34 cellular contexts compared by ENCODE assay signal in genomic region chr14:37652042-37652441, GRCh38. TPM values are rescaled to one million over a fixed set of nuclear protein-coding genes. Genes with fewer than 3 reads are reported as not detected.
"Had no signal": no experiment of that assay in that cellular context is flagged by ENCODE, and none has a peak within 500 bp of the region (broad histone marks: within the 10 kb centered on the region; RNA-seq: fewer than 3 reads in every experiment).

No MANE protein-coding gene starts in this region.

- H3K27me3 ChIP-seq: ascending aorta, breast epithelium, cardiac muscle cell, colonic mucosa, gastrocnemius medialis had no signal

- H3K4me1 ChIP-seq: ascending aorta, breast epithelium, colonic mucosa, foreskin keratinocyte, gastrocnemius medialis, heart left ventricle had no signal

- H3K36me3 ChIP-seq: ascending aorta, breast epithelium, cardiac muscle cell, colonic mucosa, gastrocnemius medialis, heart left ventricle had no signal

- H3K36me3 Mint-ChIP-seq: activated naive CD4-positive, alpha-beta T cell treated with anti-CD3 and anti-CD28 coated beads, Interleukin-2, amount 10 ng/mL, durations not matched to agents 7 days and 5 days; activated naive CD4-positive, alpha-beta T cell treated with anti-CD3 and anti-CD28 coated beads, Interleukin-2, amount 50 U/mL, for 72 hours; activated naive CD8-positive, alpha-beta T cell treated with anti-CD3 and anti-CD28 coated beads, Interleukin-2, amount 10 ng/mL, durations not matched to agents 7 days and 5 days; brain; WTC11 had no signal

- H3K4me1 Mint-ChIP-seq: activated CD4-positive, alpha-beta memory T cell treated with anti-CD3 and anti-CD28 coated beads, Interleukin-2, amount 10 ng/mL, durations not matched to agents 7 days and 5 days; activated CD4-positive, alpha-beta T cell treated with anti-CD3 and anti-CD28 coated beads, Interleukin-2, amount 10 ng/mL, durations not matched to agents 7 days and 5 days; activated naive CD4-positive, alpha-beta T cell treated with anti-CD3 and anti-CD28 coated beads, Interleukin-2, amount 10 ng/mL, durations not matched to agents 7 days and 5 days; activated naive CD8-positive, alpha-beta T cell treated with anti-CD3 and anti-CD28 coated beads, Interleukin-2, amount 10 ng/mL, durations not matched to agents 7 days and 5 days had no signal

- ATAC-seq: activated naive CD4-positive, alpha-beta T cell treated with anti-CD3 and anti-CD28 coated beads, Interleukin-2, amount 50 U/mL, for 72 hours; activated T-cell treated with anti-CD3 and anti-CD28 coated beads, Interleukin-2, amount 50 U/mL, for 72 hours; esophagus mucosa; foreskin keratinocyte; gastrocnemius medialis; heart left ventricle; WTC11 had no signal

- H3K9me3 Mint-ChIP-seq: activated CD4-positive, alpha-beta T cell treated with anti-CD3 and anti-CD28 coated beads, Interleukin-2, amount 10 ng/mL, durations not matched to agents 7 days and 5 days; activated naive CD4-positive, alpha-beta T cell treated with anti-CD3 and anti-CD28 coated beads, Interleukin-2, amount 10 ng/mL, durations not matched to agents 7 days and 5 days; brain; endodermal cell; WTC11 had no signal

- H3K4me3 Mint-ChIP-seq: activated CD4-positive, alpha-beta memory T cell treated with anti-CD3 and anti-CD28 coated beads, Interleukin-2, amount 10 ng/mL, durations not matched to agents 7 days and 5 days; activated CD4-positive, alpha-beta T cell treated with anti-CD3 and anti-CD28 coated beads, Interleukin-2, amount 10 ng/mL, durations not matched to agents 7 days and 5 days; activated naive CD4-positive, alpha-beta T cell treated with anti-CD3 and anti-CD28 coated beads, Interleukin-2, amount 10 ng/mL, durations not matched to agents 7 days and 5 days; activated naive CD8-positive, alpha-beta T cell treated with anti-CD3 and anti-CD28 coated beads, Interleukin-2, amount 10 ng/mL, durations not matched to agents 7 days and 5 days; activated T-cell treated with anti-CD3 and anti-CD28 coated beads, Interleukin-2, amount 50 U/mL, for 24 hours; activated T-cell treated with anti-CD3 and anti-CD28 coated beads, Interleukin-2, amount 50 U/mL, for 72 hours; brain; dendritic cell treated with granulocyte-macrophage colony-stimulating factor and Interleukin-4, amounts not matched to agents 40 ng/mL and 50 ng/mL, for 4 days; endodermal cell; WTC11 had no signal

- DNase-seq: activated CD4-positive, alpha-beta memory T cell treated with anti-CD3 and anti-CD28 coated beads, Interleukin-2, amount 10 ng/mL, durations not matched to agents 7 days and 5 days; activated CD4-positive, alpha-beta T cell treated with anti-CD3 and anti-CD28 coated beads for 1 hour; activated CD4-positive, alpha-beta T cell treated with anti-CD3 and anti-CD28 coated beads for 4 hours; activated CD4-positive, alpha-beta T cell treated with anti-CD3 and anti-CD28 coated beads, Interleukin-2, amount 10 ng/mL, durations not matched to agents 7 days and 5 days; activated CD4-positive, alpha-beta T cell treated with anti-CD3 and anti-CD28 coated beads, Interleukin-2, amount 50 U/mL, for 4 hours; activated CD8-positive, alpha-beta memory T cell treated with anti-CD3 and anti-CD28 coated beads, Interleukin-2, amount 50 U/mL, for 48 hours; activated gamma-delta T cell; activated naive CD4-positive, alpha-beta T cell; activated naive CD4-positive, alpha-beta T cell treated with anti-CD3 and anti-CD28 coated beads, Interleukin-2, amount 10 ng/mL, durations not matched to agents 7 days and 5 days; activated naive CD8-positive, alpha-beta T cell treated with anti-CD3 and anti-CD28 coated beads, Interleukin-2, amount 10 ng/mL, durations not matched to agents 7 days and 5 days; activated T-cell treated with anti-CD3 and anti-CD28 coated beads for 4 hours; activated T-cell treated with anti-CD3 and anti-CD28 coated beads, Interleukin-2, amount 50 U/mL, for 24 hours; activated T-cell treated with anti-CD3 and anti-CD28 coated beads, Interleukin-2, amount 50 U/mL, for 72 hours; central memory CD4-positive, alpha-beta T cell; cerebellar nuclear complex; colonic mucosa; dorsolateral prefrontal cortex; effector memory CD4-positive, alpha-beta T cell; endodermal cell; foreskin keratinocyte; gastrocnemius medialis; glutamatergic neuron; heart left ventricle; T-helper 2 cell had no signal

- H3K4me3 ChIP-seq: ascending aorta, breast epithelium, cardiac muscle cell, colonic mucosa, dorsolateral prefrontal cortex, gastrocnemius medialis, heart left ventricle had no signal

- H3K27me3 Mint-ChIP-seq: activated CD4-positive, alpha-beta memory T cell treated with anti-CD3 and anti-CD28 coated beads, Interleukin-2, amount 10 ng/mL, durations not matched to agents 7 days and 5 days; activated CD4-positive, alpha-beta T cell treated with anti-CD3 and anti-CD28 coated beads, Interleukin-2, amount 10 ng/mL, durations not matched to agents 7 days and 5 days; activated naive CD4-positive, alpha-beta T cell treated with anti-CD3 and anti-CD28 coated beads, Interleukin-2, amount 10 ng/mL, durations not matched to agents 7 days and 5 days; activated naive CD8-positive, alpha-beta T cell treated with anti-CD3 and anti-CD28 coated beads, Interleukin-2, amount 10 ng/mL, durations not matched to agents 7 days and 5 days; activated T-cell treated with anti-CD3 and anti-CD28 coated beads, Interleukin-2, amount 50 U/mL, for 24 hours; dendritic cell treated with granulocyte-macrophage colony-stimulating factor and Interleukin-4, amounts not matched to agents 40 ng/mL and 50 ng/mL, for 4 days had no signal

- H3K9me3 ChIP-seq: ascending aorta, breast epithelium, colonic mucosa, gastrocnemius medialis, heart left ventricle had no signal

- H3K27ac ChIP-seq: ascending aorta, cardiac muscle cell, colonic mucosa, dorsolateral prefrontal cortex, foreskin keratinocyte, gastrocnemius medialis, heart left ventricle had no signal

- H3K27ac Mint-ChIP-seq: activated CD4-positive, alpha-beta memory T cell treated with anti-CD3 and anti-CD28 coated beads, Interleukin-2, amount 10 ng/mL, durations not matched to agents 7 days and 5 days; activated CD4-positive, alpha-beta T cell treated with anti-CD3 and anti-CD28 coated beads, Interleukin-2, amount 10 ng/mL, durations not matched to agents 7 days and 5 days; activated naive CD4-positive, alpha-beta T cell treated with anti-CD3 and anti-CD28 coated beads, Interleukin-2, amount 10 ng/mL, durations not matched to agents 7 days and 5 days; activated naive CD4-positive, alpha-beta T cell treated with anti-CD3 and anti-CD28 coated beads, Interleukin-2, amount 50 U/mL, for 72 hours; activated naive CD8-positive, alpha-beta T cell treated with anti-CD3 and anti-CD28 coated beads, Interleukin-2, amount 10 ng/mL, durations not matched to agents 7 days and 5 days; activated T-cell treated with anti-CD3 and anti-CD28 coated beads, Interleukin-2, amount 50 U/mL, for 24 hours; activated T-cell treated with anti-CD3 and anti-CD28 coated beads, Interleukin-2, amount 50 U/mL, for 72 hours; brain; dendritic cell treated with granulocyte-macrophage colony-stimulating factor and Interleukin-4, amounts not matched to agents 40 ng/mL and 50 ng/mL, for 4 days; endodermal cell; WTC11 had no signal

RNA-seq across cellular contexts. Expression of gene TTC6, which starts 56.6 kb away (rescaled TPM):
- total RNA-seq: activated CD4-positive, alpha-beta memory T cell treated with anti-CD3 and anti-CD28 coated beads, Interleukin-2, amount 10 ng/mL, durations not matched to agents 7 days and 5 days; activated CD4-positive, alpha-beta T cell treated with anti-CD3 and anti-CD28 coated beads, Interleukin-2, amount 10 ng/mL, durations not matched to agents 7 days and 5 days; activated naive CD4-positive, alpha-beta T cell treated with anti-CD3 and anti-CD28 coated beads, Interleukin-2, amount 50 U/mL, for 72 hours; activated naive CD8-positive, alpha-beta T cell treated with anti-CD3 and anti-CD28 coated beads, Interleukin-2, amount 10 ng/mL, durations not matched to agents 7 days and 5 days; activated T-cell treated with anti-CD3 and anti-CD28 coated beads, Interleukin-2, amount 50 U/mL, for 72 hours; ascending aorta; cardiac muscle cell; epithelial cell of proximal tubule; foreskin keratinocyte; gastrocnemius medialis; heart left ventricle; T-helper 1 cell treated with Interleukin-12 subunit alpha and Interleukin-12 subunit beta and Interleukin-4 antibody, amounts not matched to agents 30 ng/mL and 1 ng/mL, for 36 hours; WTC11 had no signal
- polyA plus RNA-seq: cardiac muscle cell, foreskin keratinocyte, heart left ventricle had no signal

RNA-seq across cellular contexts. Expression of gene FOXA1, which starts 57.0 kb away (rescaled TPM):
- total RNA-seq: activated CD4-positive, alpha-beta memory T cell treated with anti-CD3 and anti-CD28 coated beads, Interleukin-2, amount 10 ng/mL, durations not matched to agents 7 days and 5 days; activated CD4-positive, alpha-beta T cell treated with anti-CD3 and anti-CD28 coated beads, Interleukin-2, amount 10 ng/mL, durations not matched to agents 7 days and 5 days; activated naive CD8-positive, alpha-beta T cell treated with anti-CD3 and anti-CD28 coated beads, Interleukin-2, amount 10 ng/mL, durations not matched to agents 7 days and 5 days; ascending aorta; cardiac muscle cell; dorsolateral prefrontal cortex; foreskin keratinocyte; heart left ventricle; T-helper 1 cell treated with Interleukin-12 subunit alpha and Interleukin-12 subunit beta and Interleukin-4 antibody, amounts not matched to agents 30 ng/mL and 1 ng/mL, for 36 hours had no signal
- polyA plus RNA-seq: foreskin keratinocyte, heart left ventricle had no signal
